In the genomic region with DNA sequence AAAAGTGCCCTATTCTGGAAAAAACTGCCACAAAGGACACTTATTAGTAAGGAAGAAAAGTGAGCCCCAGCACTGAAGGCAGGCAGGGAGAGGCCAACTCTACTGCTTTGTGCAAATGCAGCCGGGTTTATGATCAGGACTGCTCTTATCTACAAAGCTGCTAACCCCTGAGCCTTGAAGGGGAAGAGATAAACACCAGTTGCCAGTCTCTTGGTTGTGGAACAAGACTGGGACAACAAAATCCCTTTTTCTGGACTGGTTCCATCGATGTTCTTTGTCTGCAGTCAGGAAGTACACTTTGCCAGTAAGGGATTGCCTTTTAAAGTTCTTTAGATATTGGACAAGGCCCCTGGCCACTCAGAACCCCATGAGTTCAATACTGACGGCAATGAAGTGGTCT, we compare ENCODE assay signal across 11 cellular contexts. TPM values are rescaled to one million over a fixed set of nuclear protein-coding genes. Genes with fewer than 3 reads are reported as not detected.
DNase-seq lines count a peak whose midpoint lies in the region; ATAC-seq, FAIRE-seq and TF ChIP-seq lines count a peak whose summit lies in the region.
"Had no signal": no experiment of that assay in that cellular context is flagged by ENCODE, and none has a peak within 500 bp of the region (broad histone marks: within the 10 kb centered on the region; RNA-seq: fewer than 3 reads in every experiment).

No MANE protein-coding gene starts in this region.

- 24 to 35% methylated on average over 3 of the region's 3 CpGs for WGBS in testis, 2 donors

- no peaks in the 10 kb centered on the region for H3K9me3 ChIP-seq in testis
- H3K9me3 ChIP-seq: A549 had no signal

- no peak for TF ChIP-seq CTCF in mesothelial cell of epicardium (IDR thresholded peaks at IDR 0.05; ENCODE audit: unreplicated experiment)
- no peak for TF ChIP-seq CTCF in testis (IDR thresholded peaks at IDR 0.05)

- H3K27ac ChIP-seq in cingulate gyrus (ENCODE audit: low read depth, low read length), result peak overlapping the region; percentile 56
- peak overlapping the region; percentile 53 to 81 for H3K27ac ChIP-seq in testis
- H3K27ac ChIP-seq: A549 had no signal

- no peaks in the 10 kb centered on the region for H3K9me3 Mint-ChIP-seq in activated CD4-positive, alpha-beta T cell treated with anti-CD3 and anti-CD28 coated beads for 36 hours (ENCODE audit: low read depth)
- no peaks in the 10 kb centered on the region for H3K9me3 Mint-ChIP-seq in mesothelial cell of epicardium

- H3K4me1 Mint-ChIP-seq in activated CD4-positive, alpha-beta T cell treated with anti-CD3 and anti-CD28 coated beads for 36 hours, result peaks cover 56% of the 10 kb centered on the region
- H3K4me1 Mint-ChIP-seq in mesothelial cell of epicardium, result peaks cover 15% of the 10 kb centered on the region

- H3K4me3 ChIP-seq in testis, result no peak overlapping the region
- H3K4me3 ChIP-seq: A549 had no signal

- no peaks in the 10 kb centered on the region for H3K27me3 ChIP-seq in testis

- POLR2A ChIA-PET in activated CD4-positive, alpha-beta T cell treated with anti-CD3 and anti-CD28 coated beads for 36 hours (lab: Charles Lee), result interaction anchor here (0.8 kb wide), 1 partner anchor 9 kb away, joined by 3 read pairs; no protein-coding TSS in a partner anchor

- intact Hi-C loops in activated CD4-positive, alpha-beta T cell treated with anti-CD3 and anti-CD28 coated beads for 36 hours (cut with DNase I, micrococcal nuclease), result no loop called here
- intact Hi-C loops in testis (cut with DNase I; ENCODE audit: low total_unique reads), result no loop called here

- H3K27ac Mint-ChIP-seq in activated CD4-positive, alpha-beta T cell treated with anti-CD3 and anti-CD28 coated beads for 36 hours, result peak overlapping the region; percentile 31
- peak overlapping the region; percentile 81 for H3K27ac Mint-ChIP-seq in mesothelial cell of epicardium

- no peak for ATAC-seq in activated CD4-positive, alpha-beta T cell treated with anti-CD3 and anti-CD28 coated beads for 36 hours
- no peak for ATAC-seq in HG03460 (IDR thresholded peaks at IDR 0.05; ENCODE audit: unreplicated experiment)
- ATAC-seq: A549 had no signal

- peaks cover 29% of the 10 kb centered on the region for H3K4me1 ChIP-seq in testis

- CTCF ChIA-PET in activated CD4-positive, alpha-beta T cell treated with anti-CD3 and anti-CD28 coated beads for 36 hours (lab: Charles Lee), result no interaction called here

- H3K36me3 ChIP-seq in testis (ENCODE audit: low read depth, missing control alignments), result no peaks in the 10 kb centered on the region

- no peak for FAIRE-seq in GM12892 (lab: Jason Lieb, UNC)
- FAIRE-seq: A549 had no signal

- TF ChIP-seq POLR2A in testis (IDR thresholded peaks at IDR 0.05), result no peak
- TF ChIP-seq POLR2A in GM12892 (IDR thresholded peaks at IDR 0.05; ENCODE audit: low read depth, low read length), result no peak

- no peaks in the 10 kb centered on the region for H3K27me3 Mint-ChIP-seq in activated CD4-positive, alpha-beta T cell treated with anti-CD3 and anti-CD28 coated beads for 36 hours
- H3K27me3 Mint-ChIP-seq in mesothelial cell of epicardium (ENCODE audit: low read depth), result no peaks in the 10 kb centered on the region

- H3K36me3 Mint-ChIP-seq in activated CD4-positive, alpha-beta T cell treated with anti-CD3 and anti-CD28 coated beads for 36 hours (ENCODE audit: low read depth), result peaks cover 19% of the 10 kb centered on the region
- H3K36me3 Mint-ChIP-seq in mesothelial cell of epicardium, result peaks cover 8% of the 10 kb centered on the region

- no peak overlapping the region for H3K4me3 Mint-ChIP-seq in activated CD4-positive, alpha-beta T cell treated with anti-CD3 and anti-CD28 coated beads for 36 hours
- H3K4me3 Mint-ChIP-seq in mesothelial cell of epicardium, result no peak overlapping the region

- DNase-seq in activated CD4-positive, alpha-beta T cell treated with anti-CD3 and anti-CD28 coated beads for 36 hours, result no peak
- DNase-seq in activated CD4-positive, alpha-beta T cell treated with anti-CD3 and anti-CD28 coated beads, Interleukin-2, amount 50 U/mL, for 1 hour, result no peak
- DNase-seq in mesothelial cell of epicardium (ENCODE audit: low spot score in 2 of 2, unreplicated experiment in 2 of 2) (no peak), testis (peak; percentile 62), NOMO-1 treated with DMSO at 0.1 percent for 48 hours (lab: John Stamatoyannopoulos, UW; ENCODE audit: unreplicated experiment) (no peak), GM12892 (ENCODE audit: insufficient read length) (no peak)
- DNase-seq: stimulated activated CD4-positive, alpha-beta T cell treated with anti-CD3 and anti-CD28 coated beads, Interleukin-4, amount 100 ng/mL, for 24 hours; T-helper 1 cell had no signal

RNA-seq across cellular contexts. Expression of a gene that starts 43.8 kb away (rescaled TPM):
- 100 to 1,000 TPM; 347 to 669 TPM for total RNA-seq in activated CD4-positive, alpha-beta T cell treated with anti-CD3 and anti-CD28 coated beads for 36 hours
- 272 to 289 TPM (median 283 TPM) in 3 replicates for total RNA-seq in mesothelial cell of epicardium
- 100 to 1,000 TPM; 223 to 240 TPM for total RNA-seq in testis
- polyA plus RNA-seq in testis (ENCODE audit: insufficient read depth, low read depth, low replicate concordance), result 256 TPM
- polyA plus RNA-seq in GM12892 (2012; ENCODE audit: missing spikeins), result 164 TPM
